Comparison of ENCODE assay signal across 17 cellular contexts in genomic region chr3:41932511-41932910, GRCh38. TPM values are rescaled to one million over a fixed set of nuclear protein-coding genes. Genes with fewer than 3 reads are reported as not detected.
DNase-seq lines count a peak whose midpoint lies in the region; ATAC-seq and TF ChIP-seq lines count a peak whose summit lies in the region.
"Had no signal": no experiment of that assay in that cellular context is flagged by ENCODE, and none has a peak within 500 bp of the region (broad histone marks: within the 10 kb centered on the region; RNA-seq: fewer than 3 reads in every experiment).

No MANE protein-coding gene starts in this region.

- H3K4me3 ChIP-seq in left ventricle myocardium inferior (no peak overlapping the region), prostate gland (no peak overlapping the region)
- H3K4me3 ChIP-seq: BLaER1 had no signal

- 22% methylated on average over 2 of the region's 2 CpGs for WGBS in prostate gland

- ATAC-seq in Right ventricle myocardium inferior (no peak), HG03378 (IDR thresholded peaks at IDR 0.05; ENCODE audit: unreplicated experiment) (no peak)

- H3K9me3 ChIP-seq in left ventricle myocardium inferior (replicated peaks) (peaks cover 8% of the 10 kb centered on the region), prostate gland (no peaks in the 10 kb centered on the region)

- TF ChIP-seq CTCF in left ventricle myocardium inferior (IDR thresholded peaks at IDR 0.05; ENCODE audit: borderline replicate concordance) (no peak), prostate gland (IDR thresholded peaks at IDR 0.05) (no peak)

- DNase-seq in left ventricle myocardium inferior = no peak
- DNase-seq in Right ventricle myocardium inferior (ENCODE audit: missing footprints) = no peak
- peak; percentile 39 for DNase-seq in epithelial cell of prostate (ENCODE audit: low read depth, low spot score)
- DNase-seq in prostate gland (ENCODE audit: low spot score) = peak; percentile 20
- no peak for DNase-seq in SHP77 treated with DMSO at 0.1 percent for 48 hours (lab: John Stamatoyannopoulos, UW)
- DNase-seq in NCI-H774 (lab: John Stamatoyannopoulos, UW) = no peak
- DNase-seq in activated CD8-positive, alpha-beta memory T cell treated with anti-CD3 and anti-CD28 coated beads, Interleukin-2, amount 50 U/mL, for 48 hours = no peak
- DNase-seq: CD8-positive, alpha-beta memory T cell; DMS79; HFFc6; NCI-H1417 treated with DMSO at 0.1 percent for 48 hours; NCI-H1930; NCI-H446; NCI-H69; Right ventricle myocardium superior had no signal

- no peaks in the 10 kb centered on the region for H3K27me3 ChIP-seq in left ventricle myocardium inferior (ENCODE audit: low read depth)
- H3K27me3 ChIP-seq in prostate gland (replicated peaks; ENCODE audit: insufficient read depth) = no peaks in the 10 kb centered on the region
- H3K27me3 ChIP-seq: BLaER1 had no signal

- intact Hi-C loops in left ventricle myocardium inferior (cut with micrococcal nuclease) (no loop called here), Right ventricle myocardium inferior (cut with DNase I) (no loop called here), prostate gland (cut with DNase I) (no loop called here)

- no peak for TF ChIP-seq POLR2A in prostate gland (IDR thresholded peaks at IDR 0.05)

- H3K27ac ChIP-seq in left ventricle myocardium inferior (replicated peaks) (peak overlapping the region; percentile 1), epithelial cell of prostate (peak overlapping the region; percentile 1), prostate gland (no peak overlapping the region)
- H3K27ac ChIP-seq: BLaER1 had no signal

- H3K4me1 ChIP-seq in left ventricle myocardium inferior (no peaks in the 10 kb centered on the region), prostate gland (replicated peaks) (no peaks in the 10 kb centered on the region)
- H3K4me1 ChIP-seq: BLaER1 had no signal

- H3K36me3 ChIP-seq in left ventricle myocardium inferior (no peaks in the 10 kb centered on the region), prostate gland (no peaks in the 10 kb centered on the region)

RNA-seq across cellular contexts. Expression of gene ULK4, which starts 29.4 kb away (rescaled TPM):
- total RNA-seq in left ventricle myocardium inferior (1.8 TPM), Right ventricle myocardium inferior (4.6 TPM), prostate gland (10 to 100 TPM; 23.1 to 33.7 TPM)

Comparison
In these comparisons a context has a peak if more than half of its experiments do, and no peak if none do; other contexts are left out.
1. DNase-seq: peak in epithelial cell of prostate (single experiment) and prostate gland (single experiment); none in left ventricle myocardium inferior (single experiment), Right ventricle myocardium inferior (single experiment), SHP77 treated with DMSO at 0.1 percent for 48 hours (single experiment), NCI-H774 (single experiment) and activated CD8-positive, alpha-beta memory T cell treated with anti-CD3 and anti-CD28 coated beads, Interleukin-2, amount 50 U/mL, for 48 hours (single experiment).
2. H3K27ac ChIP-seq: peak in left ventricle myocardium inferior (single experiment) and epithelial cell of prostate (single experiment); none in prostate gland (0 of 2).